Comparison of ENCODE assay signal across 25 cellular contexts in genomic region chr12:45850302-45850701, GRCh38.
DNase-seq lines count a peak whose midpoint lies in the region; ATAC-seq, FAIRE-seq and TF ChIP-seq lines count a peak whose summit lies in the region.
"Had no signal": no experiment of that assay in that cellular context is flagged by ENCODE, and none has a peak within 500 bp of the region (broad histone marks: within the 10 kb centered on the region; RNA-seq: fewer than 3 reads in every experiment).

No MANE protein-coding gene starts in this region.

- H3K9me3 Mint-ChIP-seq in Calu3 (ENCODE audit: low read depth, unreplicated experiment): no peaks in the 10 kb centered on the region
- H3K9me3 Mint-ChIP-seq: CD8-positive, alpha-beta T cell; GM23338; HFFc6 had no signal

- CTCF ChIA-PET in Calu3 (lab: Charles Lee) (no interaction called here), H1 (lab: Charles Lee; ENCODE audit: partially characterized antibody) (interaction anchor here (0.6 kb wide), 1 partner anchor 96 kb away, joined by 3 read pairs; no protein-coding TSS in a partner anchor)

- peak; percentile 80 to 97 (median 90) for ATAC-seq in psoas muscle
- ATAC-seq in GM18907 (IDR thresholded peaks at IDR 0.05; ENCODE audit: unreplicated experiment): no peak
- ATAC-seq: CD8-positive, alpha-beta T cell; GM12878; GM23338 had no signal

- H3K4me2 ChIP-seq in H1 (ENCODE audit: insufficient read depth in 1 of 2, low read depth in 2 of 2, low read length in 2 of 2): no peak overlapping the region
- H3K4me2 ChIP-seq: BLaER1, GM23338 had no signal

- in situ Hi-C loops in KBM-7 (cut with MboI; ENCODE audit: low pct_unique_long_range_greater_than_20kb, low sequenced_read_pairs): no loop called here

- no peak for TF ChIP-seq RAD21 in H1 (IDR thresholded peaks at IDR 0.05 in 1 of 2, conservative IDR thresholded peaks at IDR 0.05 in 1 of 2; ENCODE audit: low read depth in 2 of 2, low read length in 2 of 2)

- no peaks in the 10 kb centered on the region for H3K79me1 ChIP-seq in H1 (ENCODE audit: low read depth, low read length)

- H3K79me2 ChIP-seq in H1 (ENCODE audit: control insufficient read depth in 1 of 2, insufficient read depth in 2 of 2, low read length in 2 of 2): no peaks in the 10 kb centered on the region

- no peaks in the 10 kb centered on the region for H3K27me3 Mint-ChIP-seq in Calu3 (ENCODE audit: unreplicated experiment)
- H3K27me3 Mint-ChIP-seq: B cell; CD4-positive, CD25-positive, alpha-beta regulatory T cell had no signal

- H3K23ac ChIP-seq in H1 (ENCODE audit: insufficient read length): no peak overlapping the region

- TF ChIP-seq EP300 in H1 (IDR thresholded peaks at IDR 0.05; ENCODE audit: borderline replicate concordance in 1 of 2, low read depth in 2 of 2, low read length in 2 of 2): no peak

- no peak overlapping the region for H3K4ac ChIP-seq in H1 (replicated peaks; ENCODE audit: insufficient read length, low read depth, low read length)

- TF ChIP-seq POLR2A in H1 (IDR thresholded peaks at IDR 0.05; ENCODE audit: control extremely low read depth in 1 of 2, low read depth in 2 of 2, low read length in 2 of 2): no peak

- no peak overlapping the region for H3K4me3 Mint-ChIP-seq in Calu3 (ENCODE audit: low read depth, unreplicated experiment)
- H3K4me3 Mint-ChIP-seq: B cell; CD4-positive, CD25-positive, alpha-beta regulatory T cell; CD8-positive, alpha-beta T cell; GM23338; HFFc6 had no signal

- H3K14ac ChIP-seq in H1 (ENCODE audit: insufficient read length): no peak overlapping the region

- TF ChIP-seq CTCF in Calu3 (IDR thresholded peaks at IDR 0.05; ENCODE audit: unreplicated experiment) (no peak), bronchial epithelial cell (IDR thresholded peaks at IDR 0.05; ENCODE audit: insufficient read depth, low read length, severe bottlenecking) (no peak), H1 (IDR thresholded peaks at IDR 0.05; ENCODE audit: control extremely low read depth in 1 of 3, insufficient read depth in 1 of 3, low read depth in 1 of 3, low read length in 3 of 3) (no peak), psoas muscle (IDR thresholded peaks at IDR 0.05) (no peak)

- POLR2A ChIA-PET in H1 (lab: Charles Lee; ENCODE audit: partially characterized antibody): no interaction called here

- H3K9me3 ChIP-seq in H1 (ENCODE audit: insufficient read depth in 2 of 2, low read depth in 1 of 2, low read length in 1 of 2) (no peaks in the 10 kb centered on the region), psoas muscle (no peaks in the 10 kb centered on the region)
- H3K9me3 ChIP-seq: BLaER1, Caco-2, HAP-1 had no signal

- H3K36me3 ChIP-seq in bronchial epithelial cell (ENCODE audit: control insufficient read depth, insufficient read depth, low read length) (peaks cover 8% of the 10 kb centered on the region), H1 (ENCODE audit: control insufficient read depth in 2 of 4, insufficient read depth in 4 of 4, low read length in 3 of 4) (peaks cover 15 to 65% (median 39%) of the 10 kb centered on the region in 4 experiments), psoas muscle (ENCODE audit: insufficient read depth in 1 of 2, low read depth in 1 of 2) (peaks cover 10 to 72% of the 10 kb centered on the region in 2 donors)

- 0 out of 2 replicates have a peak overlapping the region, but pooled peaks have one; percentile 2 for H4K8ac ChIP-seq in H1 (ENCODE audit: extremely low read depth, insufficient read depth, low read length)

- H3K4me1 ChIP-seq in H1 (replicated peaks in 1 of 4; ENCODE audit: control insufficient read depth in 3 of 4, insufficient read depth in 4 of 4, low read length in 3 of 4): no peaks in the 10 kb centered on the region
- no peaks in the 10 kb centered on the region for H3K4me1 ChIP-seq in psoas muscle
- H3K4me1 ChIP-seq: BLaER1, Caco-2, HAP-1 had no signal

- no peak overlapping the region for H2BK120ac ChIP-seq in H1 (replicated peaks; ENCODE audit: low read depth, low read length)

- H3K27me3 ChIP-seq in bronchial epithelial cell (ENCODE audit: control insufficient read depth, insufficient read depth, low read length): no peaks in the 10 kb centered on the region
- H3K27me3 ChIP-seq in H1 (replicated peaks in 1 of 4; ENCODE audit: control insufficient read depth in 3 of 4, extremely low read depth in 1 of 4, insufficient read depth in 3 of 4, low read length in 3 of 4): no peaks in the 10 kb centered on the region
- no peaks in the 10 kb centered on the region for H3K27me3 ChIP-seq in psoas muscle (ENCODE audit: insufficient read depth in 3 of 3, low read length in 2 of 3)
- H3K27me3 ChIP-seq: BLaER1 had no signal

- H2AK5ac ChIP-seq in H1 (ENCODE audit: low read depth, low read length): no peak overlapping the region

- FAIRE-seq in bronchial epithelial cell (lab: Jason Lieb, UNC) (peak; percentile 43), H1 (lab: Jason Lieb, UNC) (no peak)
- FAIRE-seq: A204.1, D721Med, H54 had no signal

- H3K36me3 Mint-ChIP-seq in Calu3 (ENCODE audit: insufficient read depth, unreplicated experiment): peaks cover 16% of the 10 kb centered on the region

- no peak overlapping the region for H3K27ac Mint-ChIP-seq in Calu3 (ENCODE audit: unreplicated experiment)
- H3K27ac Mint-ChIP-seq: B cell; CD4-positive, CD25-positive, alpha-beta regulatory T cell; GM23338; HFFc6 had no signal

- no peak overlapping the region for H4K5ac ChIP-seq in H1 (ENCODE audit: insufficient read length, low read depth, low read length)

- no peak overlapping the region for H2BK20ac ChIP-seq in H1 (ENCODE audit: low read length)

- H2AFZ ChIP-seq in H1 (ENCODE audit: low read length): no peak overlapping the region
- H2AFZ ChIP-seq: GM23338 had no signal

- no peak overlapping the region for H2BK15ac ChIP-seq in H1 (ENCODE audit: low read length)

- intact Hi-C loops in Calu3 (cut with micrococcal nuclease; ENCODE audit: unreplicated experiment) (no loop called here), psoas muscle (cut with DNase I) (no loop called here)

- H4K20me1 ChIP-seq in H1 (replicated peaks in 1 of 2; ENCODE audit: control insufficient read depth in 1 of 2, insufficient read depth in 2 of 2, low read length in 2 of 2): peaks cover 0 to 9% of the 10 kb centered on the region in 2 experiments

- DNase-seq in Calu3: no peak
- no peak for DNase-seq in bronchial epithelial cell (ENCODE audit: low read depth)
- no peak for DNase-seq in H1 (ENCODE audit: low read depth in 1 of 2, low spot score in 2 of 2)
- DNase-seq in psoas muscle: no peak
- no peak for DNase-seq in KBM-7
- no peak for DNase-seq in HuH-7.5 (ENCODE audit: low spot score)
- DNase-seq in stimulated activated CD4-positive, alpha-beta T cell treated with anti-CD3 and anti-CD28 coated beads, Interleukin-2, amount 100 ng/mL, for 48 hours: no peak
- DNase-seq: Caco-2; CD4-positive, CD25-positive, alpha-beta regulatory T cell; CD8-positive, alpha-beta T cell; DMS 273 treated with DMSO at 0.1 percent for 48 hours; DMS79; EL; GDM1; HFFc6 had no signal

- no peak overlapping the region for H3K9ac ChIP-seq in H1 (replicated peaks in 1 of 4; ENCODE audit: extremely low read depth in 1 of 4, low read depth in 3 of 4, low read length in 3 of 4)
- H3K9ac ChIP-seq: BLaER1 had no signal

- no peak overlapping the region for H3K18ac ChIP-seq in H1 (ENCODE audit: extremely low read depth, low read length)

- no peaks in the 10 kb centered on the region for H3K4me1 Mint-ChIP-seq in Calu3 (ENCODE audit: low read depth, unreplicated experiment)
- H3K4me1 Mint-ChIP-seq: B cell, GM23338 had no signal

- no peak overlapping the region for H2BK12ac ChIP-seq in H1 (ENCODE audit: low read depth, low read length)

- BruUV-seq in Calu3 (replicated peaks; lab: Mats Ljungman, UMichigan): TSS peak; percentile 17

- no peak overlapping the region for H3K4me3 ChIP-seq in bronchial epithelial cell (ENCODE audit: low read depth, low read length)
- no peak overlapping the region for H3K4me3 ChIP-seq in H1 (ENCODE audit: extremely low read depth in 1 of 4, insufficient read depth in 2 of 4, low read depth in 3 of 4, low read length in 4 of 4)
- H3K4me3 ChIP-seq in psoas muscle: no peak overlapping the region
- H3K4me3 ChIP-seq: BLaER1, GM12878, GM23338, HAP-1 had no signal

- H3K56ac ChIP-seq in H1 (replicated peaks; ENCODE audit: insufficient read length, low read depth, low read length): no peak overlapping the region

- no peaks in the 10 kb centered on the region for H3K23me2 ChIP-seq in H1 (ENCODE audit: low read depth, low read length)

- H2BK5ac ChIP-seq in H1 (ENCODE audit: low read depth, low read length): no peak overlapping the region

- H3K27ac ChIP-seq in H1 (ENCODE audit: low read depth, low read length) (no peak overlapping the region), psoas muscle (no peak overlapping the region)
- H3K27ac ChIP-seq: BLaER1, C4-2B had no signal

- no peak overlapping the region for H4K91ac ChIP-seq in H1 (replicated peaks; ENCODE audit: insufficient read length, low read length)

TF ChIP-seq in H1, 55 proteins besides CTCF, POLR2A, EP300 and RAD21 (continues in another document):
- TF ChIP-seq SAP30 (IDR thresholded peaks at IDR 0.05; ENCODE audit: insufficient read depth, insufficient replicate concordance, low read length) (no peak), ATF2 (IDR thresholded peaks at IDR 0.05; ENCODE audit: low read length) (no peak), SUZ12 (IDR thresholded peaks at IDR 0.05; ENCODE audit: low read length) (no peak), SIN3A (conservative IDR thresholded peaks at IDR 0.05 in 1 of 2, IDR thresholded peaks at IDR 0.05 in 1 of 2; ENCODE audit: low read depth in 1 of 2, low read length in 2 of 2) (no peak), CBX8 (IDR thresholded peaks at IDR 0.05; ENCODE audit: borderline replicate concordance, low read depth, low read length) (no peak), TAF1 (IDR thresholded peaks at IDR 0.05; ENCODE audit: low read depth, low read length) (no peak), JUN (IDR thresholded peaks at IDR 0.05; ENCODE audit: low read depth, low read length) (no peak), CTBP2 (IDR thresholded peaks at IDR 0.05; ENCODE audit: borderline replicate concordance, insufficient read depth, insufficient read length, low read length) (no peak), NRF1 (IDR thresholded peaks at IDR 0.05; ENCODE audit: low read depth, low read length) (no peak), ZNF274 (IDR thresholded peaks at IDR 0.05; ENCODE audit: borderline replicate concordance, extremely low read depth, low read length) (no peak)
